Comparison of ENCODE assay signal across 9 cellular contexts in the genomic region with DNA sequence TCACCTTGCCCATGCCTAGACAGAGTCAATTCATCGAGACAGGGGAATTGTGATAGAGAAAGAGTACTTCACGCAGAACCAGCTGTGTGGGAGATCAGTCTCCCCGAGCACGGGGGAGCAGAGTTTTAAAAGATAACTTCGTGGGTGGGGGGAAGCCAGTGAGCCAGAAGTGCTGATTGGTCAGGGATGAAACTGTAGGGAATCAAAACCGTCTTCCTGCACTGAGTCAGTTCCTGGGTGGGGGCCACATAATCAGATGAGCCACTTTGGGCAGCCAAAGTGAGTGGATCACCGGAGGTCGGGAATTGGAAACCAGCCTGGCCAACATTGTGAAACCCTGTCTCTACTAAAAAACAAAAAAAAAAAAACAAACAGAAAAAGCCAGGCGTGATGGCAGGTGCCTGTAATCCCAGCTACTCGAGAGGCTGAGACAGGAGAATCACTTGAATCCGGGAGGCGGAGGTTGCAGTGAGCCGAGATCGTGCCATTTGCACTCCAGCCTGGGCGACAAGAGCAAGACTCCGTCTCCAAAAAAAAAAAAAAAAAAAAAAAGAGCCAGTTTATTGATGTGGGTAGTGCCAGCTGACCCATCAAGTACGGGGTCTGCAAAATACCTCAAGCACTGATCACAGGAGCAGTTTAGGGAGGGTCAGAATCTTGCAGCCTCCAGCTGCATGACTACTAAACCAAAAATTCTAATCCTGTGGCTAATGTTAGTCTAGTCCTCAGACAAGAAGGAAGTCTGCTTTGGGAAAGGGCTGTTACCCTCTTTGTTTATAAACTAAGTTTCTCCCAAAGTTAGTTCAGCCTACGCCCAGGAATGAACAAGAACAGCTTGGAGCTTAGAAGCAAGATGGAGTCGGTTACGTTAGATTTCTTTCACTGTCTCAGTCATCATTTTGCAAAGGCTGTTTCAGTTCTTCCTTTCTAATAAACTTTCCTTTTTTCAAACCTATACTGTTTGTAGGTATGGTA. TPM values are rescaled to one million over a fixed set of nuclear protein-coding genes. Genes with fewer than 3 reads are reported as not detected.
A peak's percentile ranks its signal among the peaks of the same experiment; 100 is the strongest.
DNase-seq lines count a peak whose midpoint lies in the region; ATAC-seq and TF ChIP-seq lines count a peak whose summit lies in the region.
"Had no signal": no experiment of that assay in that cellular context is flagged by ENCODE, and none has a peak within 500 bp of the region (broad histone marks: within the 10 kb centered on the region; RNA-seq: fewer than 3 reads in every experiment).

No MANE protein-coding gene starts in this region.

- H3K36me3 ChIP-seq in suprapubic skin = no peaks in the 10 kb centered on the region

- no peak for TF ChIP-seq EP300 in suprapubic skin (IDR thresholded peaks at IDR 0.05)

- TF ChIP-seq CTCF in suprapubic skin (IDR thresholded peaks at IDR 0.05) = no peak

- WGBS in suprapubic skin = 85% methylated on average over 20 of the region's 20 CpGs

- no peak overlapping the region for H3K4me3 ChIP-seq in suprapubic skin

- H3K27me3 ChIP-seq in suprapubic skin = no peaks in the 10 kb centered on the region

- peaks cover 37% of the 10 kb centered on the region for H3K4me1 ChIP-seq in suprapubic skin

- no peak overlapping the region for H3K27ac ChIP-seq in suprapubic skin

- H3K9me3 ChIP-seq in suprapubic skin = no peaks in the 10 kb centered on the region

- DNase-seq in AG08395 (ENCODE audit: low spot score) (peak; percentile 14), HS-5 (ENCODE audit: low read depth) (peak; percentile 56), islet precursor cell (peak; percentile 65), ecto neural progenitor cell (ENCODE audit: low spot score) (no peak), inferior parietal cortex (ENCODE audit: extremely low spot score) (no peak), suprapubic skin (ENCODE audit: low spot score in 2 of 2) (no peak)
- peak; percentile 6 for DNase-seq in activated T-helper 9 cell treated with anti-CD3 and anti-CD28 coated beads, Interleukin-2, amount 50 U/mL, for 16 hours (ENCODE audit: low read depth)
- DNase-seq: Kasumi-1 had no signal

- ATAC-seq in GM21786 (IDR thresholded peaks at IDR 0.05; ENCODE audit: unreplicated experiment) = no peak

- no peak for TF ChIP-seq POLR2A in suprapubic skin (IDR thresholded peaks at IDR 0.05)

RNA-seq across cellular contexts. Expression of gene TRIM39, which starts 3.9 kb away (rescaled TPM):
- 10 to 100 TPM in 2 of 4 donors, 1 to 10 TPM in 2; 6.6 to 17.8 (median 9.2) TPM for total RNA-seq in suprapubic skin

RNA-seq across cellular contexts. Expression of gene RPP21, which starts 22.1 kb away (rescaled TPM):
- 100 to 1,000 TPM in 1 of 4 donors, 10 to 100 TPM in 3; 71.4 to 106 (median 91.1) TPM for total RNA-seq in suprapubic skin

Comparison
In these comparisons a context has a peak if more than half of its experiments do, and no peak if none do; other contexts are left out.
1. DNase-seq: peak in AG08395 (single experiment), HS-5 (single experiment), activated T-helper 9 cell treated with anti-CD3 and anti-CD28 coated beads, Interleukin-2, amount 50 U/mL, for 16 hours (single experiment) and islet precursor cell (single experiment); none in ecto neural progenitor cell (single experiment), inferior parietal cortex (single experiment) and suprapubic skin (0 of 2).